ENCODE assay signal across 9 cellular contexts in the genomic region with DNA sequence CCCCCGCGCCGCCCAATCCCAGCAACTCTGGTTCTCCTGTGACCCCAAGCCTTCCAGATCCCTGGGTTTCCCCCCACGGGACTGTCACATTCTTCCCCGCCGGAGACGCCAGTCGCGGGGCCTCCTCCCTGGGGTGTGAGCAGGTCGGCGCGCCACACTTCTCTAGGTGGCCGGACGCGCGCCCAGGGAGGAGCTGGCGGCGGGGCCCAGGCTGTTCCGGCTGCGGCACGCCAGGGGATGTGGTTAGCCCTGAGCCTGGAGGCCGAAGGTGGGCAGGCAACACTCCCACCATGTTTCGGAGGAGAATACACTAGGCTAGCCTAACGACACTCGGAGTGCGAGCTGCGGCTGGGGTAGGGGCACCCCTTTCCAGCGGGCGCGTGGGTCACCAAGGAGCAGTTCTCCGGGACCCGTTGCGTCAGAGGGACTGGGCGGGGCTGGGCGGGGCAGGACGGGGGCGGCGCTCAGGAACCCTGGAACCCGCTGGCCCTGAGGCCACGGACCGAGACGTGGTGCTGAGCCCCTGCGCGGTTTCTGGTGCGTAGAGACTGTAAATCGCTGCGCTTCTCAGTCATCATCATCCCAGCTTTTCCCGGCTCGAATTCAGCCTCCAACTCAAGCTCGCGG. TPM values are rescaled to one million over a fixed set of nuclear protein-coding genes. Genes with fewer than 3 reads are reported as not detected.
DNase-seq lines count a peak whose midpoint lies in the region; ATAC-seq, FAIRE-seq and TF ChIP-seq lines count a peak whose summit lies in the region.
"Had no signal": no experiment of that assay in that cellular context is flagged by ENCODE, and none has a peak within 500 bp of the region (broad histone marks: within the 10 kb centered on the region; RNA-seq: fewer than 3 reads in every experiment).

Gene SLC27A6 (plus strand): TSS at position 478 of the 627 bp plus-strand sequence. CDS start 650 bp downstream, outside the sequence.

- CTCF ChIA-PET in activated CD8-positive, alpha-beta T cell treated with anti-CD3 and anti-CD28 coated beads, Interleukin-2, amount 10 ng/mL, durations not matched to agents 7 days and 5 days (lab: Charles Lee) = interaction anchor here (2.0 kb wide), 1 partner anchor 60 kb away, joined by 6 read pairs; no protein-coding TSS in a partner anchor

- H3K27me3 ChIP-seq in smooth muscle cell (ENCODE audit: low read depth) (peaks cover 36% of the 10 kb centered on the region), small intestine (ENCODE audit: control insufficient read depth in 2 of 2, insufficient read depth in 2 of 2, low read length in 2 of 2) (peaks cover 0 to 13% of the 10 kb centered on the region in 2 donors)

- in situ Hi-C loops in G401 (cut with HindIII; ENCODE audit: low sequenced_read_pairs) = no loop called here

- whole genome bisulfite sequencing in smooth muscle cell (ENCODE audit: low lambda C conversion rate) = 1% methylated on average over 44 of the region's 51 CpGs
- 3 to 13% (median 10%) methylated on average over 46 to 51 of the region's 51 CpGs for WGBS in small intestine, 3 donors

- peaks cover 3% of the 10 kb centered on the region for H3K4me1 Mint-ChIP-seq in activated CD8-positive, alpha-beta T cell treated with anti-CD3 and anti-CD28 coated beads, Interleukin-2, amount 10 ng/mL, durations not matched to agents 7 days and 5 days (ENCODE audit: low read depth)

- peak; percentile 21 for DNase-seq in activated CD8-positive, alpha-beta T cell treated with anti-CD3 and anti-CD28 coated beads, Interleukin-2, amount 10 ng/mL, durations not matched to agents 7 days and 5 days
- peak; percentile 69 for DNase-seq in left ventricle myocardium superior
- no peak for DNase-seq in smooth muscle cell (lab: John Stamatoyannopoulos, UW; ENCODE audit: unreplicated experiment)
- no peak for DNase-seq in G401 (ENCODE audit: low spot score)
- no peak for DNase-seq in stimulated activated CD8-positive, alpha-beta memory T cell treated with anti-CD3 and anti-CD28 coated beads, Interleukin-4, amount 100 ng/mL, for 48 hours
- no peak for DNase-seq in small intestine

- H3K9me3 ChIP-seq in smooth muscle cell (replicated peaks; ENCODE audit: low read depth) (no peaks in the 10 kb centered on the region), small intestine (ENCODE audit: control insufficient read depth, low read depth) (no peaks in the 10 kb centered on the region)

- POLR2A ChIA-PET in activated CD8-positive, alpha-beta T cell treated with anti-CD3 and anti-CD28 coated beads, Interleukin-2, amount 10 ng/mL, durations not matched to agents 7 days and 5 days (lab: Charles Lee) = no interaction called here

- H3K4me1 ChIP-seq in smooth muscle cell (ENCODE audit: low read depth) = peaks cover 5% of the 10 kb centered on the region
- no peaks in the 10 kb centered on the region for H3K4me1 ChIP-seq in small intestine (ENCODE audit: control insufficient read depth in 2 of 2, insufficient read depth in 1 of 2, low read depth in 1 of 2, low read length in 1 of 2)

- H3K27ac ChIP-seq in smooth muscle cell (ENCODE audit: low read depth) = no peak within 1 kb of the TSS
- no peak within 1 kb of the TSS for H3K27ac ChIP-seq in small intestine (ENCODE audit: low read depth in 1 of 2, low read length in 1 of 2)

- no peak within 1 kb of the TSS for H3K27ac Mint-ChIP-seq in activated CD8-positive, alpha-beta T cell treated with anti-CD3 and anti-CD28 coated beads, Interleukin-2, amount 10 ng/mL, durations not matched to agents 7 days and 5 days

- H4K20me1 ChIP-seq in smooth muscle cell (ENCODE audit: low read depth) = no peaks in the 10 kb centered on the region

- H2AFZ ChIP-seq in smooth muscle cell (ENCODE audit: low read depth) = peak within 1 kb of the TSS; percentile 81

- peak within 1 kb of the TSS; percentile 98 for H3K4me2 ChIP-seq in smooth muscle cell

- intact Hi-C loops in left ventricle myocardium superior (cut with micrococcal nuclease) = no loop called here

- peaks cover 13% of the 10 kb centered on the region for H3K27me3 Mint-ChIP-seq in activated CD8-positive, alpha-beta T cell treated with anti-CD3 and anti-CD28 coated beads, Interleukin-2, amount 10 ng/mL, durations not matched to agents 7 days and 5 days (ENCODE audit: low read depth)

- no peaks in the 10 kb centered on the region for H3K9me3 Mint-ChIP-seq in activated CD8-positive, alpha-beta T cell treated with anti-CD3 and anti-CD28 coated beads, Interleukin-2, amount 10 ng/mL, durations not matched to agents 7 days and 5 days (ENCODE audit: insufficient read depth)

- H3K4me3 ChIP-seq in smooth muscle cell = peak within 1 kb of the TSS; percentile 65
- peak within 1 kb of the TSS in 1 of 2 donors; percentile 20 for H3K4me3 ChIP-seq in small intestine (ENCODE audit: low read depth in 1 of 2, low read length in 2 of 2)

- ATAC-seq in HG02981 (IDR thresholded peaks at IDR 0.05; ENCODE audit: unreplicated experiment) (peak; percentile 53), left ventricle myocardium superior (peak; percentile 99), HG03565 (IDR thresholded peaks at IDR 0.05; ENCODE audit: unreplicated experiment) (no peak)
- ATAC-seq in activated CD8-positive, alpha-beta T cell treated with anti-CD3 and anti-CD28 coated beads, Interleukin-2, amount 10 ng/mL, durations not matched to agents 7 days and 5 days = peak; percentile 76

- H3K4me3 Mint-ChIP-seq in activated CD8-positive, alpha-beta T cell treated with anti-CD3 and anti-CD28 coated beads, Interleukin-2, amount 10 ng/mL, durations not matched to agents 7 days and 5 days = no peak within 1 kb of the TSS

- no peaks in the 10 kb centered on the region for H3F3A ChIP-seq in smooth muscle cell (ENCODE audit: low read depth)

- H3K36me3 ChIP-seq in smooth muscle cell (ENCODE audit: low read depth) = no peaks in the 10 kb centered on the region
- H3K36me3 ChIP-seq in small intestine (ENCODE audit: control insufficient read depth in 2 of 2, insufficient read depth in 2 of 2, low read length in 2 of 2) = no peaks in the 10 kb centered on the region

- no peaks in the 10 kb centered on the region for H3K79me2 ChIP-seq in smooth muscle cell (ENCODE audit: low read depth)

- H3K36me3 Mint-ChIP-seq in activated CD8-positive, alpha-beta T cell treated with anti-CD3 and anti-CD28 coated beads, Interleukin-2, amount 10 ng/mL, durations not matched to agents 7 days and 5 days (ENCODE audit: low read depth) = peaks cover 2% of the 10 kb centered on the region

- TF ChIP-seq CTCF in smooth muscle cell (IDR thresholded peaks at IDR 0.05; ENCODE audit: borderline replicate concordance, insufficient read depth, poor library complexity, severe bottlenecking) = no peak

- H3K9ac ChIP-seq in smooth muscle cell (ENCODE audit: low read depth) = no peak within 1 kb of the TSS

- FAIRE-seq in small intestine (lab: Jason Lieb, UNC) = no peak

RNA-seq across cellular contexts. Expression of gene SLC27A6, which starts in this region (rescaled TPM):
- not detected for total RNA-seq in activated CD8-positive, alpha-beta T cell treated with anti-CD3 and anti-CD28 coated beads, Interleukin-2, amount 10 ng/mL, durations not matched to agents 7 days and 5 days
- total RNA-seq in left ventricle myocardium superior (52.2 TPM), smooth muscle cell (2.3 and 2.4 TPM in 2 replicates)
- polyA plus RNA-seq in smooth muscle cell (0.49 and 3.7 TPM in 2 replicates), small intestine (1 to 10 TPM in 1 of 3 donors, under 1 TPM in 1, not detected in 1; 0.54 to 1.5 TPM)
- total RNA-seq in G401 (2014; rRNA removed; shearing (Covaris generic)) = not detected in 2 replicates
- total RNA-seq: T-helper 2 cell treated with Interferon-gamma antibody and Interleukin-4, amounts not matched to agents 100 ng/mL and 5 ng/mL, for 36 hours had no signal

Comparison
In these comparisons a context has a peak if more than half of its experiments do, and no peak if none do; other contexts are left out.
1. RNA of gene SLC27A6 (total RNA-seq): 52.2 TPM in left ventricle myocardium superior (single experiment); 2.3 to 2.4 TPM in smooth muscle cell, not detected in activated CD8-positive, alpha-beta T cell treated with anti-CD3 and anti-CD28 coated beads, Interleukin-2, amount 10 ng/mL, durations not matched to agents 7 days and 5 days and not detected in G401; every median in the first group is over 10 times any median in the second.
2. Peak in DNase-seq and ATAC-seq in activated CD8-positive, alpha-beta T cell treated with anti-CD3 and anti-CD28 coated beads, Interleukin-2, amount 10 ng/mL, durations not matched to agents 7 days and 5 days; RNA of the gene not detected or under 1 TPM.